Comparison of ENCODE assay signal across 8 cellular contexts in the genomic region with DNA sequence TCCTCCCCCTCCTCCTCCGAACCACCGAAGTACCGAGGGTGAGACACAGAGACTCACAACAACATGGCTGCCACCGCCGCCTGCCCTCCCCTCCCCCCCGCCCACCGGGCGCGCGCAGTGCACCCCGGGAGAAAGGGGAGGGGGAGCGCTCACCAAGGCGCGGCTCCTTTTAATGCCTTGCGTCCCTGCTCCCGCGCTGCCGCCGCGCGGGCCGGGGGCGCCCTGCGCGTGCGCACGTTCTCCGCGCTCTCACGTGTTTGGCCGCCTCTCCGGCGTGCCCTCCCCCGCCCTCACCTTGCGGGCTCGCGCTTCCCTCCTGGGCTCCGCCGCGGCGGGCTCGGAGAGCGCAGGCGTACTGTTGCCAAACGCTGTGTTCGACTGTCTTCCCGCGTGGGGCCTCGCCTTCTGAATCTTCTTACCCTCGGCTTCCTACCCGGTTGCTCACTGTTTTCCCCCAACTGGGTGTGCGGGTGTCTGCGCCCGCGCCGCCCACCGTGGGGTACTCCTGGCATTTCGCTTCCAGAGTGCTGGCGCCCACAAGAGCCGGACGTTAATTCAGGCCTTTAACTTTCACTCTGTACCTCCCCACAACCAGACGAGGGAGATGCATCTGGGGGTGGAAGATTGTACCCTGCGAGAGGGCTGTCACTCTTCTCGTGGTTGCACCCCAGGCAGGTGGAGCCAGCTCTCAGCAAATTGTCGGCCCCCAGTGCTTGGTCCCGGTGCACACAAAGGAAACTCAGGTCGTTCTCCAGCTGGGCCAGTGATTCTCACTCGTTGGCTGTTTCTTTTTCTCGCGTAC. TPM values are rescaled to one million over a fixed set of nuclear protein-coding genes. Genes with fewer than 3 reads are reported as not detected.
DNase-seq lines count a peak whose midpoint lies in the region; ATAC-seq and TF ChIP-seq lines count a peak whose summit lies in the region.

A gene with protein sequence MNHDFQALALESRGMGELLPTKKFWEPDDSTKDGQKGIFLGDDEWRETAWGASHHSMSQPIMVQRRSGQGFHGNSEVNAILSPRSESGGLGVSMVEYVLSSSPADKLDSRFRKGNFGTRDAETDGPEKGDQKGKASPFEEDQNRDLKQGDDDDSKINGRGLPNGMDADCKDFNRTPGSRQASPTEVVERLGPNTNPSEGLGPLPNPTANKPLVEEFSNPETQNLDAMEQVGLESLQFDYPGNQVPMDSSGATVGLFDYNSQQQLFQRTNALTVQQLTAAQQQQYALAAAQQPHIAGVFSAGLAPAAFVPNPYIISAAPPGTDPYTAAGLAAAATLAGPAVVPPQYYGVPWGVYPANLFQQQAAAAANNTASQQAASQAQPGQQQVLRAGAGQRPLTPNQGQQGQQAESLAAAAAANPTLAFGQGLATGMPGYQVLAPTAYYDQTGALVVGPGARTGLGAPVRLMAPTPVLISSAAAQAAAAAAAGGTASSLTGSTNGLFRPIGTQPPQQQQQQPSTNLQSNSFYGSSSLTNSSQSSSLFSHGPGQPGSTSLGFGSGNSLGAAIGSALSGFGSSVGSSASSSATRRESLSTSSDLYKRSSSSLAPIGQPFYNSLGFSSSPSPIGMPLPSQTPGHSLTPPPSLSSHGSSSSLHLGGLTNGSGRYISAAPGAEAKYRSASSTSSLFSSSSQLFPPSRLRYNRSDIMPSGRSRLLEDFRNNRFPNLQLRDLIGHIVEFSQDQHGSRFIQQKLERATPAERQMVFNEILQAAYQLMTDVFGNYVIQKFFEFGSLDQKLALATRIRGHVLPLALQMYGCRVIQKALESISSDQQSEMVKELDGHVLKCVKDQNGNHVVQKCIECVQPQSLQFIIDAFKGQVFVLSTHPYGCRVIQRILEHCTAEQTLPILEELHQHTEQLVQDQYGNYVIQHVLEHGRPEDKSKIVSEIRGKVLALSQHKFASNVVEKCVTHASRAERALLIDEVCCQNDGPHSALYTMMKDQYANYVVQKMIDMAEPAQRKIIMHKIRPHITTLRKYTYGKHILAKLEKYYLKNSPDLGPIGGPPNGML (minus strand): TSS at position 92 of the 802 bp plus-strand sequence. CDS start 23,484 bp downstream, outside the sequence.

- peak within 1 kb of the TSS; percentile 99 for H2AFZ ChIP-seq in PC-9

- H3K4me2 ChIP-seq in PC-9, result peak within 1 kb of the TSS; percentile 99

- intact Hi-C loops in PC-9 (cut with micrococcal nuclease; ENCODE audit: unreplicated experiment), result no loop called here

- H4K20me1 ChIP-seq in PC-9 (ENCODE audit: insufficient read depth), result peaks cover 39% of the 10 kb centered on the region

- H3K4me1 ChIP-seq in PC-9 (replicated peaks; ENCODE audit: insufficient read depth), result peaks cover 47% of the 10 kb centered on the region

- H3K36me3 ChIP-seq in PC-9 (ENCODE audit: low read depth), result peaks cover 10% of the 10 kb centered on the region

- BruUV-seq in PC-9 (replicated peaks; lab: Mats Ljungman, UMichigan), result TSS peak; percentile 95

- H3K4me3 ChIP-seq in PC-9 (peak within 1 kb of the TSS; percentile 97), epithelial cell of proximal tubule (ENCODE audit: low read depth, low read length) (peak within 1 kb of the TSS; percentile 83)

- in situ Hi-C loops in KBM-7 (cut with MboI; ENCODE audit: low pct_unique_long_range_greater_than_20kb, low sequenced_read_pairs), result no loop called here

- POLR2A ChIA-PET in PC-9 (lab: Charles Lee; ENCODE audit: unreplicated experiment), result no interaction called here

- ATAC-seq in GM21723 (IDR thresholded peaks at IDR 0.05; ENCODE audit: unreplicated experiment), result peak; percentile 81

- no peaks in the 10 kb centered on the region for H3K27me3 ChIP-seq in PC-9 (ENCODE audit: insufficient read depth, low read depth)

- peaks cover 45% of the 10 kb centered on the region for H3K79me2 ChIP-seq in PC-9 (ENCODE audit: low read depth)

- no peaks in the 10 kb centered on the region for H3K9me3 ChIP-seq in PC-9 (ENCODE audit: insufficient read depth, low read depth)

- DNase-seq in DMS53 (lab: John Stamatoyannopoulos, UW) (peak; percentile 97), KBM-7 (peak; percentile 97), PC-9 (peak; percentile 90 to 96), epithelial cell of proximal tubule (ENCODE audit: low read depth) (no peak), mucosa of gallbladder (ENCODE audit: low spot score) (peak; percentile 96)
- DNase-seq in activated T-cell treated with anti-CD3 and anti-CD28 coated beads, Interleukin-2, amount 50 U/mL, for 1 hour, result peak; percentile 96
- peak; percentile 91 for DNase-seq in stimulated activated CD8-positive, alpha-beta memory T cell treated with anti-CD3 and anti-CD28 coated beads, Interleukin-4, amount 100 ng/mL, for 24 hours (ENCODE audit: low read depth)

- H3K9me2 ChIP-seq in PC-9 (ENCODE audit: insufficient read depth), result no peaks in the 10 kb centered on the region

- CTCF ChIA-PET in PC-9 (lab: Charles Lee), result interaction anchor here (1.1 kb wide), 1 partner anchor 24 kb away, joined by 3 read pairs; no protein-coding TSS in a partner anchor

- H3F3A ChIP-seq in PC-9 (ENCODE audit: insufficient read depth, low read depth), result peaks cover 24% of the 10 kb centered on the region

- TF ChIP-seq CTCF in PC-9 (conservative IDR thresholded peaks at IDR 0.05), result no peak
- no peak for TF ChIP-seq CTCF in epithelial cell of proximal tubule (conservative IDR thresholded peaks at IDR 0.05; ENCODE audit: low read depth, low read length)

- H3K27ac ChIP-seq in PC-9, result peak within 1 kb of the TSS; percentile 88

RNA-seq across cellular contexts. Expression of the gene that starts here (rescaled TPM):
- total RNA-seq in PC-9 (2021) (93.3 and 99.3 TPM in 2 replicates), epithelial cell of proximal tubule (14.9 and 19.8 TPM in 2 replicates), mucosa of gallbladder (95.8 TPM)
